Comparison of ENCODE assay signal across 6 cellular contexts in the genomic region with DNA sequence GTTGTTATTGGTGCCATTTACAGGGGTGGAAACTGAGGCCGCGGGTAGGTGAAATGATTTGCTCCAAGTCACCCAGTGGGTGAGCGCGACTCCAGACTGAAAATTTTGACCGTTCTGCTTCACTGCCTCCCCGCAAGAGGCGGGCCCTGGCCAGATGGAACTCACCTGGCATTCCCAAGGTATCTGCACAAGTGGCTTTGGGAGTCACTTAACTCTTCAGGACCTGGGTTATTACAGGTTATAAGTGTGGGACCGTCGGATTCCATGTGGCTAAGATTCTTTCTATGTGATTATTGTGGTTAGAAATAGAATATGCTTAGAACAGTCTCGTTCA. TPM values are rescaled to one million over a fixed set of nuclear protein-coding genes. Genes with fewer than 3 reads are reported as not detected.
A peak's percentile ranks its signal among the peaks of the same experiment; 100 is the strongest.
DNase-seq lines count a peak whose midpoint lies in the region; ATAC-seq lines count a peak whose summit lies in the region.

No MANE protein-coding gene starts in this region.

- H3K4me1 ChIP-seq in mucosa of stomach (ENCODE audit: control insufficient read depth, insufficient read depth, low read length): peaks cover 28% of the 10 kb centered on the region

- POLR2A ChIA-PET in activated naive CD8-positive, alpha-beta T cell treated with anti-CD3 and anti-CD28 coated beads, Interleukin-2, amount 10 ng/mL, durations not matched to agents 7 days and 5 days (lab: Charles Lee): interaction anchor here (0.9 to 5.7 kb wide), 5 partner anchors 24 to 413 kb away, joined by 3 to 36 read pairs (median 4); a partner anchor contains a TSS

- H3K27ac Mint-ChIP-seq in activated naive CD8-positive, alpha-beta T cell treated with anti-CD3 and anti-CD28 coated beads, Interleukin-2, amount 10 ng/mL, durations not matched to agents 7 days and 5 days: peak overlapping the region; percentile 94

- H3K27me3 ChIP-seq in mucosa of stomach (ENCODE audit: control insufficient read depth, insufficient read depth, low read length): no peaks in the 10 kb centered on the region

- no peaks in the 10 kb centered on the region for H3K27me3 Mint-ChIP-seq in activated naive CD8-positive, alpha-beta T cell treated with anti-CD3 and anti-CD28 coated beads, Interleukin-2, amount 10 ng/mL, durations not matched to agents 7 days and 5 days

- peak overlapping the region; percentile 91 for H3K4me3 ChIP-seq in mucosa of stomach (ENCODE audit: low read length)

- H3K36me3 ChIP-seq in mucosa of stomach (ENCODE audit: control insufficient read depth, insufficient read depth, low read length): no peaks in the 10 kb centered on the region

- peak; percentile 10 for ATAC-seq in HG03354 (IDR thresholded peaks at IDR 0.05; ENCODE audit: poor library complexity, severe bottlenecking, unreplicated experiment)
- no peak for ATAC-seq in activated naive CD8-positive, alpha-beta T cell treated with anti-CD3 and anti-CD28 coated beads, Interleukin-2, amount 10 ng/mL, durations not matched to agents 7 days and 5 days (ENCODE audit: low read depth)
- ATAC-seq in GM21529 (IDR thresholded peaks at IDR 0.05; ENCODE audit: unreplicated experiment): no peak

- no peaks in the 10 kb centered on the region for H3K9me3 ChIP-seq in mucosa of stomach (ENCODE audit: control insufficient read depth, low read length)

- peak overlapping the region; percentile 98 for H3K4me3 Mint-ChIP-seq in activated naive CD8-positive, alpha-beta T cell treated with anti-CD3 and anti-CD28 coated beads, Interleukin-2, amount 10 ng/mL, durations not matched to agents 7 days and 5 days

- peaks cover 3% of the 10 kb centered on the region for H3K9me3 Mint-ChIP-seq in activated naive CD8-positive, alpha-beta T cell treated with anti-CD3 and anti-CD28 coated beads, Interleukin-2, amount 10 ng/mL, durations not matched to agents 7 days and 5 days

- H3K4me1 Mint-ChIP-seq in activated naive CD8-positive, alpha-beta T cell treated with anti-CD3 and anti-CD28 coated beads, Interleukin-2, amount 10 ng/mL, durations not matched to agents 7 days and 5 days: peaks cover 31% of the 10 kb centered on the region

- peaks cover 17% of the 10 kb centered on the region for H3K36me3 Mint-ChIP-seq in activated naive CD8-positive, alpha-beta T cell treated with anti-CD3 and anti-CD28 coated beads, Interleukin-2, amount 10 ng/mL, durations not matched to agents 7 days and 5 days

- no peak for DNase-seq in activated naive CD8-positive, alpha-beta T cell treated with anti-CD3 and anti-CD28 coated beads, Interleukin-2, amount 10 ng/mL, durations not matched to agents 7 days and 5 days
- no peak for DNase-seq in NCI-H1436 (lab: John Stamatoyannopoulos, UW)
- no peak for DNase-seq in COLO829 (ENCODE audit: low spot score)

- peak overlapping the region; percentile 83 for H3K9ac ChIP-seq in mucosa of stomach (ENCODE audit: low read length)

RNA-seq across cellular contexts. Expression of a gene that starts 0.6 kb away (rescaled TPM):
- total RNA-seq in activated naive CD8-positive, alpha-beta T cell treated with anti-CD3 and anti-CD28 coated beads, Interleukin-2, amount 10 ng/mL, durations not matched to agents 7 days and 5 days: 100 to 1,000 TPM; 153 to 159 TPM

RNA-seq across cellular contexts. Expression of a gene that starts 6.4 kb away (rescaled TPM):
- total RNA-seq in activated naive CD8-positive, alpha-beta T cell treated with anti-CD3 and anti-CD28 coated beads, Interleukin-2, amount 10 ng/mL, durations not matched to agents 7 days and 5 days: not detected

RNA-seq across cellular contexts. Expression of a gene that starts 31.8 kb away (rescaled TPM):
- total RNA-seq in activated naive CD8-positive, alpha-beta T cell treated with anti-CD3 and anti-CD28 coated beads, Interleukin-2, amount 10 ng/mL, durations not matched to agents 7 days and 5 days: not detected

RNA-seq across cellular contexts. Expression of a gene that starts 37.5 kb away (rescaled TPM):
- total RNA-seq in activated naive CD8-positive, alpha-beta T cell treated with anti-CD3 and anti-CD28 coated beads, Interleukin-2, amount 10 ng/mL, durations not matched to agents 7 days and 5 days: 100 to 1,000 TPM; 133 TPM

RNA-seq across cellular contexts. Expression of a gene that starts 45.0 kb away (rescaled TPM):
- not detected for total RNA-seq in activated naive CD8-positive, alpha-beta T cell treated with anti-CD3 and anti-CD28 coated beads, Interleukin-2, amount 10 ng/mL, durations not matched to agents 7 days and 5 days
